1 cellular context compared by ENCODE assay signal in the genomic region with DNA sequence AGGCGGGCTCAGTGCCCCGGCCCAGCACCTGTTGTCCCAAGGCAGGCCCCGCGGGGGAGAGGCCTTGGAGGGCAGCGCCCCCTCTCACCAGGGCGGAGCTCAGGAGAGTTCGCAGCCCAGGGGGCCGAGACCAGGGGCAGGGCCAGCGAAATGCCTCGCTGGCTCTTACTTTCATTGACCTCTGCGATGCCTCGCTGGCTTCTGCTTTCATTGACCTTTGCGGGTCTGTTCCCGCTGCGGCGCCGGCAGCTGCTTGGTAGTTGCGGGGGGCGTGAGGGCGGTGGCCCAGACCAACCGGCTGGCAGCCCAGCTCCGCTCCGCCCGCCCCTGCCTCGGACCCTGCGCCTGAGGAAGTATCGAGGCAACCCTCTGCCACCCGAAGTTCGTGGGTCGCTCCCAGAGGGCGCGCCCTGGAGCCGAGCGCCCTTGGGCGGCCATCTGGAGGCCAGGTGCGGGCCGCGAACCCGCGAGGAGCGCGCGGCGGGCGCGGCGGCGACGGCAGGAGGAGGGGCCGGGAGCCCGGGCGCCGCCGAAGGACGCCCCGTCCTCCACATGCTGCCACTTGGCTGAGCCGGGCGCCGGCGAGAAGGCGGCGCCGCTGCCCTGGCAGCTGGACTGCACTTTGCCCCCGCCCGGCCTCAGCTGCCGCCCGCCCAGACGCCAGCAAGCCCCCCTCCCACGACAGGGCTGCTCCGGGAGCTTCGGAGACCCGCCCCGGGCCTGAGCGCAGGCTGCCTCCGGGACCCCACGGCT.
TF ChIP-seq lines count a peak whose summit lies in the region.

No MANE protein-coding gene starts in this region.

TF ChIP-seq in K562, 482 proteins besides CTCF, POLR2A, EP300 and RAD21 (continued from another document and continues in another):
- TF ChIP-seq KDM1A (IDR thresholded peaks at IDR 0.05) (peak; percentile 18 to 47; a peak in 2 of 4 replicates), HDAC1 (IDR thresholded peaks at IDR 0.05) (peak in 1 of 2 experiments; percentile 59; a peak in 2 of 4 replicates), SMC3 (conservative IDR thresholded peaks at IDR 0.05; ENCODE audit: insufficient read depth, low read depth, low read length) (0 out of 2 replicates have a peak, but pooled peaks have one; percentile 31), MAFF (IDR thresholded peaks at IDR 0.05; ENCODE audit: low read length) (no peak), RNF2 (IDR thresholded peaks at IDR 0.05) (peak; percentile 55; the same call in 1 of the 2 replicates), KDM4B (IDR thresholded peaks at IDR 0.05; ENCODE audit: borderline replicate concordance in 2 of 2, low read depth in 1 of 2) (no peak), BCOR (IDR thresholded peaks at IDR 0.05) (peak; percentile 55), PHB (CRISPR knock-in tag; IDR thresholded peaks at IDR 0.05) (no peak), SPI1 (IDR thresholded peaks at IDR 0.05; ENCODE audit: borderline replicate concordance, low read depth, low read length) (no peak), GABPB1 (CRISPR knock-in tag; IDR thresholded peaks at IDR 0.05) (peak; percentile 38; the same call in 1 of the 2 replicates), CHD7 (IDR thresholded peaks at IDR 0.05; ENCODE audit: low read depth, low read length) (no peak), ZNF146 (CRISPR knock-in tag; IDR thresholded peaks at IDR 0.05; ENCODE audit: unreplicated experiment) (no peak), ETS1 (conservative IDR thresholded peaks at IDR 0.05; ENCODE audit: control insufficient read depth, low read depth, low read length) (0 out of 2 replicates have a peak, but pooled peaks have one; percentile 49), PRDM10 (IDR thresholded peaks at IDR 0.05; ENCODE audit: partially characterized antibody) (peak; percentile 62), FOXA3 (CRISPR knock-in tag; conservative IDR thresholded peaks at IDR 0.05 in 1 of 2, IDR thresholded peaks at IDR 0.05 in 1 of 2) (0 out of 4 replicates have a peak, but pooled peaks of 1 of the 2 experiments have one; percentile 40), MTA3 (IDR thresholded peaks at IDR 0.05; ENCODE audit: borderline replicate concordance) (peak; percentile 76; the same call in 1 of the 2 replicates), HMG20A (CRISPR knock-in tag; conservative IDR thresholded peaks at IDR 0.05) (no peak), BRD9 (IDR thresholded peaks at IDR 0.05; ENCODE audit: low read depth, partially characterized antibody) (peak; percentile 45), ZFX (CRISPR knock-in tag; IDR thresholded peaks at IDR 0.05) (peak; percentile 95), SMARCA5 (IDR thresholded peaks at IDR 0.05) (no peak), RB1 (IDR thresholded peaks at IDR 0.05; ENCODE audit: low read depth) (peak; percentile 36; the same call in 1 of the 2 replicates), MYNN (IDR thresholded peaks at IDR 0.05) (peak; percentile 71; the same call in 1 of the 2 replicates), MYNN (CRISPR knock-in tag; IDR thresholded peaks at IDR 0.05) (no peak), ARID2 (IDR thresholded peaks at IDR 0.05) (no peak), TCF3 (CRISPR knock-in tag; IDR thresholded peaks at IDR 0.05) (peak; percentile 33; the same call in 1 of the 2 replicates)
- TF ChIP-seq, protein P1, sequence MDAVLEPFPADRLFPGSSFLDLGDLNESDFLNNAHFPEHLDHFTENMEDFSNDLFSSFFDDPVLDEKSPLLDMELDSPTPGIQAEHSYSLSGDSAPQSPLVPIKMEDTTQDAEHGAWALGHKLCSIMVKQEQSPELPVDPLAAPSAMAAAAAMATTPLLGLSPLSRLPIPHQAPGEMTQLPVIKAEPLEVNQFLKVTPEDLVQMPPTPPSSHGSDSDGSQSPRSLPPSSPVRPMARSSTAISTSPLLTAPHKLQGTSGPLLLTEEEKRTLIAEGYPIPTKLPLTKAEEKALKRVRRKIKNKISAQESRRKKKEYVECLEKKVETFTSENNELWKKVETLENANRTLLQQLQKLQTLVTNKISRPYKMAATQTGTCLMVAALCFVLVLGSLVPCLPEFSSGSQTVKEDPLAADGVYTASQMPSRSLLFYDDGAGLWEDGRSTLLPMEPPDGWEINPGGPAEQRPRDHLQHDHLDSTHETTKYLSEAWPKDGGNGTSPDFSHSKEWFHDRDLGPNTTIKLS (IDR thresholded peaks at IDR 0.05; ENCODE audit: borderline replicate concordance, low read depth) = peak; percentile 41; the same call in 1 of the 2 replicates
- TF ChIP-seq, protein P2, sequence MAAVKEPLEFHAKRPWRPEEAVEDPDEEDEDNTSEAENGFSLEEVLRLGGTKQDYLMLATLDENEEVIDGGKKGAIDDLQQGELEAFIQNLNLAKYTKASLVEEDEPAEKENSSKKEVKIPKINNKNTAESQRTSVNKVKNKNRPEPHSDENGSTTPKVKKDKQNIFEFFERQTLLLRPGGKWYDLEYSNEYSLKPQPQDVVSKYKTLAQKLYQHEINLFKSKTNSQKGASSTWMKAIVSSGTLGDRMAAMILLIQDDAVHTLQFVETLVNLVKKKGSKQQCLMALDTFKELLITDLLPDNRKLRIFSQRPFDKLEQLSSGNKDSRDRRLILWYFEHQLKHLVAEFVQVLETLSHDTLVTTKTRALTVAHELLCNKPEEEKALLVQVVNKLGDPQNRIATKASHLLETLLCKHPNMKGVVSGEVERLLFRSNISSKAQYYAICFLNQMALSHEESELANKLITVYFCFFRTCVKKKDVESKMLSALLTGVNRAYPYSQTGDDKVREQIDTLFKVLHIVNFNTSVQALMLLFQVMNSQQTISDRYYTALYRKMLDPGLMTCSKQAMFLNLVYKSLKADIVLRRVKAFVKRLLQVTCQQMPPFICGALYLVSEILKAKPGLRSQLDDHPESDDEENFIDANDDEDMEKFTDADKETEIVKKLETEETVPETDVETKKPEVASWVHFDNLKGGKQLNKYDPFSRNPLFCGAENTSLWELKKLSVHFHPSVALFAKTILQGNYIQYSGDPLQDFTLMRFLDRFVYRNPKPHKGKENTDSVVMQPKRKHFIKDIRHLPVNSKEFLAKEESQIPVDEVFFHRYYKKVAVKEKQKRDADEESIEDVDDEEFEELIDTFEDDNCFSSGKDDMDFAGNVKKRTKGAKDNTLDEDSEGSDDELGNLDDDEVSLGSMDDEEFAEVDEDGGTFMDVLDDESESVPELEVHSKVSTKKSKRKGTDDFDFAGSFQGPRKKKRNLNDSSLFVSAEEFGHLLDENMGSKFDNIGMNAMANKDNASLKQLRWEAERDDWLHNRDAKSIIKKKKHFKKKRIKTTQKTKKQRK (IDR thresholded peaks at IDR 0.05; ENCODE audit: borderline replicate concordance, low read depth, low read length) = no peak
